Comparison of ENCODE assay signal across 21 cellular contexts in genomic region chr5:192970-193831, GRCh38. TPM values are rescaled to one million over a fixed set of nuclear protein-coding genes. Genes with fewer than 3 reads are reported as not detected.
"Had no signal": no experiment of that assay in that cellular context is flagged by ENCODE, and none has a peak within 500 bp of the region (broad histone marks: within the 10 kb centered on the region; RNA-seq: fewer than 3 reads in every experiment).

No MANE protein-coding gene starts in this region.

- H3K36me3 Mint-ChIP-seq: immature natural killer cell, memory B cell, T-cell had no signal

- H3K4me3 ChIP-seq: adrenal gland, gastroesophageal sphincter, pancreas, thoracic aorta had no signal

- H3K27ac ChIP-seq: adrenal gland, epithelial cell of prostate, gastroesophageal sphincter, pancreas, thoracic aorta, VCaP had no signal

- H3K27me3 Mint-ChIP-seq: activated CD8-positive, alpha-beta T cell treated with anti-CD3 and anti-CD28 coated beads for 36 hours had no signal

- H3K9me3 Mint-ChIP-seq: activated CD8-positive, alpha-beta T cell treated with anti-CD3 and anti-CD28 coated beads for 36 hours; activated naive CD4-positive, alpha-beta T cell treated with anti-CD3 and anti-CD28 coated beads for 36 hours; central memory CD8-positive, alpha-beta T cell; dendritic cell treated with granulocyte-macrophage colony-stimulating factor and Interleukin-4, amounts not matched to agents 40 ng/mL and 50 ng/mL, for 4 days; effector memory CD8-positive, alpha-beta T cell; immature natural killer cell; memory B cell; stimulated activated naive CD8-positive, alpha-beta T cell treated with anti-CD3 and anti-CD28 coated beads, Interleukin-15, Interleukin-2, amounts not matched to agents 100 ng/mL and 50 ng/mL, for 24 hours; T-cell had no signal

- FAIRE-seq: pancreas had no signal

- H3K9me3 ChIP-seq: adrenal gland, gastroesophageal sphincter, pancreas, thoracic aorta had no signal

- H3K4me3 Mint-ChIP-seq: activated CD8-positive, alpha-beta T cell treated with anti-CD3 and anti-CD28 coated beads for 36 hours; activated naive CD4-positive, alpha-beta T cell treated with anti-CD3 and anti-CD28 coated beads for 36 hours; central memory CD8-positive, alpha-beta T cell; dendritic cell treated with granulocyte-macrophage colony-stimulating factor and Interleukin-4, amounts not matched to agents 40 ng/mL and 50 ng/mL, for 4 days; effector memory CD8-positive, alpha-beta T cell; immature natural killer cell; stimulated activated naive CD8-positive, alpha-beta T cell treated with anti-CD3 and anti-CD28 coated beads, Interleukin-15, Interleukin-2, amounts not matched to agents 100 ng/mL and 50 ng/mL, for 24 hours had no signal

- H3K27me3 ChIP-seq: adrenal gland, pancreas had no signal

- H3K36me3 ChIP-seq: adrenal gland, pancreas, thoracic aorta had no signal

- DNase-seq: activated CD8-positive, alpha-beta memory T cell treated with anti-CD3 and anti-CD28 coated beads, Interleukin-2, amount 50 U/mL, for 4 hours; activated CD8-positive, alpha-beta T cell treated with anti-CD3 and anti-CD28 coated beads for 36 hours; activated naive CD4-positive, alpha-beta T cell treated with anti-CD3 and anti-CD28 coated beads for 36 hours; adrenal gland; effector memory CD8-positive, alpha-beta T cell; hypothalamus; immature natural killer cell; retina; T-cell had no signal

- ATAC-seq: activated CD8-positive, alpha-beta T cell treated with anti-CD3 and anti-CD28 coated beads for 36 hours; effector memory CD8-positive, alpha-beta T cell; gastroesophageal sphincter; pancreas; T-cell had no signal

- H3K27ac Mint-ChIP-seq: activated CD8-positive, alpha-beta T cell treated with anti-CD3 and anti-CD28 coated beads for 36 hours; activated naive CD4-positive, alpha-beta T cell treated with anti-CD3 and anti-CD28 coated beads for 36 hours; dendritic cell treated with granulocyte-macrophage colony-stimulating factor and Interleukin-4, amounts not matched to agents 40 ng/mL and 50 ng/mL, for 4 days; effector memory CD8-positive, alpha-beta T cell; immature natural killer cell; memory B cell; stimulated activated naive CD8-positive, alpha-beta T cell treated with anti-CD3 and anti-CD28 coated beads, Interleukin-15, Interleukin-2, amounts not matched to agents 100 ng/mL and 50 ng/mL, for 24 hours; T-cell had no signal

RNA-seq across cellular contexts. Expression of gene LRRC14B, which starts 1.9 kb away (rescaled TPM):
- total RNA-seq: activated naive CD4-positive, alpha-beta T cell treated with anti-CD3 and anti-CD28 coated beads for 36 hours; adrenal gland; gastroesophageal sphincter; pancreas; SK-MEL-5; T-cell; thoracic aorta had no signal
- polyA plus RNA-seq: adrenal gland, immature natural killer cell, neural cell, pancreas, urinary bladder had no signal
